In genomic region chr1:66330711-66331110, GRCh38 we compare ENCODE assay signal across 10 cellular contexts.
DNase-seq lines count a peak whose midpoint lies in the region; ATAC-seq and TF ChIP-seq lines count a peak whose summit lies in the region.
"Had no signal": no experiment of that assay in that cellular context is flagged by ENCODE, and none has a peak within 500 bp of the region (broad histone marks: within the 10 kb centered on the region; RNA-seq: fewer than 3 reads in every experiment).

No MANE protein-coding gene starts in this region.

- no peak overlapping the region for H3K9ac ChIP-seq in SK-N-SH

- WGBS in SK-N-SH (ENCODE audit: low lambda C conversion rate): 75% methylated on average over 4 of the region's 4 CpGs

- H3K27ac Mint-ChIP-seq in endothelial cell (ENCODE audit: unreplicated experiment): peak overlapping the region; percentile 73
- peak overlapping the region; percentile 67 for H3K27ac Mint-ChIP-seq in stimulated activated memory B cell treated with anti-CD40 and anti-IgM and Interleukin-4, amounts not matched to agents 10 μg/mL and 1 μg/mL and 100 μg/mL, for 72 hours

- no peaks in the 10 kb centered on the region for H3K9me2 ChIP-seq in SK-N-SH

- H3K4me2 ChIP-seq in SK-N-SH: no peak overlapping the region

- CTCF ChIA-PET in SK-N-SH (lab: Yijun Ruan, JAX): interaction anchor here (1.0 to 1.1 kb wide), 2 partner anchors 77 to 173 kb away, joined by 3 to 4 read pairs; no protein-coding TSS in a partner anchor

- POLR2A ChIA-PET in SK-N-SH (lab: Yijun Ruan, JAX): interaction anchor here (1.2 kb wide), 1 partner anchor 59 kb away, joined by 7 read pairs; no protein-coding TSS in a partner anchor

- no peak overlapping the region for H3K4me3 ChIP-seq in SK-N-SH (ENCODE audit: low read depth in 2 of 2, low read length in 1 of 2)
- H3K4me3 ChIP-seq in SJSA1: no peak overlapping the region
- H3K4me3 ChIP-seq in WERI-Rb-1 (ENCODE audit: low read depth, low read length): no peak overlapping the region

- H3K4me1 Mint-ChIP-seq in endothelial cell (ENCODE audit: unreplicated experiment): peaks cover 45% of the 10 kb centered on the region
- peaks cover 46% of the 10 kb centered on the region for H3K4me1 Mint-ChIP-seq in stimulated activated memory B cell treated with anti-CD40 and anti-IgM and Interleukin-4, amounts not matched to agents 10 μg/mL and 1 μg/mL and 100 μg/mL, for 72 hours

- no peaks in the 10 kb centered on the region for H3F3A ChIP-seq in SK-N-SH (replicated peaks; ENCODE audit: insufficient read depth)

- H3K36me3 ChIP-seq in SK-N-SH (replicated peaks in 1 of 2; ENCODE audit: control insufficient read depth in 1 of 2, insufficient read depth in 2 of 2, low read length in 1 of 2): no peaks in the 10 kb centered on the region
- H3K36me3 ChIP-seq in SJSA1: peaks cover 6% of the 10 kb centered on the region; the same call in 1 of the 2 replicates
- no peaks in the 10 kb centered on the region for H3K36me3 ChIP-seq in WERI-Rb-1

- ATAC-seq in SK-N-SH treated with all-trans-retinoic acid at 6 μM for 48 hours (no peak), GM21825 (IDR thresholded peaks at IDR 0.05; ENCODE audit: unreplicated experiment) (no peak), foreskin keratinocyte (no peak)
- peak; percentile 49 for ATAC-seq in stimulated activated memory B cell treated with anti-CD40 and anti-IgM and Interleukin-4, amounts not matched to agents 10 μg/mL and 1 μg/mL and 100 μg/mL, for 72 hours

- H3K79me2 ChIP-seq in SK-N-SH (ENCODE audit: insufficient read depth): no peaks in the 10 kb centered on the region; the same call in 1 of the 2 replicates

- peak overlapping the region; percentile 44 for H3K4me3 Mint-ChIP-seq in endothelial cell (ENCODE audit: unreplicated experiment)
- H3K4me3 Mint-ChIP-seq in stimulated activated memory B cell treated with anti-CD40 and anti-IgM and Interleukin-4, amounts not matched to agents 10 μg/mL and 1 μg/mL and 100 μg/mL, for 72 hours: peak overlapping the region; percentile 56

- no peaks in the 10 kb centered on the region for H3K9me3 Mint-ChIP-seq in endothelial cell (ENCODE audit: unreplicated experiment)
- no peaks in the 10 kb centered on the region for H3K9me3 Mint-ChIP-seq in stimulated activated memory B cell treated with anti-CD40 and anti-IgM and Interleukin-4, amounts not matched to agents 10 μg/mL and 1 μg/mL and 100 μg/mL, for 72 hours

- H3K27ac ChIP-seq in SK-N-SH (ENCODE audit: low read depth in 2 of 2, low read length in 1 of 2) (peak overlapping the region in 1 of 2 experiments; percentile 76; a peak in 2 of 4 replicates), SJSA1 (peak overlapping the region; percentile 93), WERI-Rb-1 (no peak overlapping the region), foreskin keratinocyte (no peak overlapping the region)

- no peaks in the 10 kb centered on the region for H3K9me3 ChIP-seq in SK-N-SH
- no peaks in the 10 kb centered on the region for H3K9me3 ChIP-seq in SJSA1 (replicated peaks)
- H3K9me3 ChIP-seq in WERI-Rb-1 (ENCODE audit: severe bottlenecking): no peaks in the 10 kb centered on the region

- DNase-seq in SK-N-SH (no peak), SJSA1 (ENCODE audit: low read depth in 1 of 2, low spot score in 2 of 2) (peak in 1 of 2 experiments; percentile 46), endothelial cell (ENCODE audit: low spot score) (no peak), WERI-Rb-1 (no peak), foreskin keratinocyte (no peak)
- DNase-seq: ACHN, amygdala had no signal

- H3K27me3 Mint-ChIP-seq in endothelial cell (ENCODE audit: unreplicated experiment): peaks cover 4% of the 10 kb centered on the region
- no peaks in the 10 kb centered on the region for H3K27me3 Mint-ChIP-seq in stimulated activated memory B cell treated with anti-CD40 and anti-IgM and Interleukin-4, amounts not matched to agents 10 μg/mL and 1 μg/mL and 100 μg/mL, for 72 hours

- H3K27me3 ChIP-seq in SK-N-SH (ENCODE audit: insufficient read depth): no peaks in the 10 kb centered on the region
- no peaks in the 10 kb centered on the region for H3K27me3 ChIP-seq in SJSA1 (replicated peaks)
- no peaks in the 10 kb centered on the region for H3K27me3 ChIP-seq in WERI-Rb-1 (ENCODE audit: insufficient read depth, low read depth, severe bottlenecking)
- H3K27me3 ChIP-seq in foreskin keratinocyte: peaks cover 22% of the 10 kb centered on the region

- TF ChIP-seq EP300 in SK-N-SH (IDR thresholded peaks at IDR 0.05; ENCODE audit: borderline replicate concordance in 1 of 2, low read depth in 1 of 2, low read length in 1 of 2): no peak

- no peak for TF ChIP-seq CTCF in SK-N-SH (IDR thresholded peaks at IDR 0.05)
- TF ChIP-seq CTCF in endothelial cell (IDR thresholded peaks at IDR 0.05; ENCODE audit: unreplicated experiment): no peak
- TF ChIP-seq CTCF in WERI-Rb-1 (IDR thresholded peaks at IDR 0.05; ENCODE audit: low read depth, low read length): no peak
- no peak for TF ChIP-seq CTCF in foreskin keratinocyte (conservative IDR thresholded peaks at IDR 0.05)

- H3K36me3 Mint-ChIP-seq in endothelial cell (ENCODE audit: low read depth, unreplicated experiment): peaks cover 8% of the 10 kb centered on the region
- H3K36me3 Mint-ChIP-seq in stimulated activated memory B cell treated with anti-CD40 and anti-IgM and Interleukin-4, amounts not matched to agents 10 μg/mL and 1 μg/mL and 100 μg/mL, for 72 hours: peaks cover 27% of the 10 kb centered on the region

- no peaks in the 10 kb centered on the region for H4K20me1 ChIP-seq in SK-N-SH (ENCODE audit: insufficient read depth)

- H2AFZ ChIP-seq in SK-N-SH (ENCODE audit: low read depth): peak overlapping the region; percentile 32; the same call in 1 of the 2 replicates

- TF ChIP-seq RAD21 in SK-N-SH (IDR thresholded peaks at IDR 0.05; ENCODE audit: low read length): no peak

- H3K4me1 ChIP-seq in SK-N-SH (ENCODE audit: control insufficient read depth in 1 of 2, insufficient read depth in 2 of 2, low read depth in 1 of 2, low read length in 1 of 2) (peaks cover 11 to 15% of the 10 kb centered on the region in 2 experiments; a peak in 3 of 4 replicates), SJSA1 (replicated peaks) (peaks cover 44% of the 10 kb centered on the region), foreskin keratinocyte (peaks cover 5% of the 10 kb centered on the region)

TF ChIP-seq in SK-N-SH, 30 proteins besides CTCF, POLR2A, EP300 and RAD21 (continues in another document):
- TF ChIP-seq FOXJ3 (CRISPR knock-in tag; IDR thresholded peaks at IDR 0.05) (no peak), IRF3 (IDR thresholded peaks at IDR 0.05; ENCODE audit: low read depth, low read length) (no peak), MEF2A (IDR thresholded peaks at IDR 0.05; ENCODE audit: borderline replicate concordance, low read depth) (no peak), TCF12 (IDR thresholded peaks at IDR 0.05) (no peak), SIN3A (IDR thresholded peaks at IDR 0.05; ENCODE audit: borderline replicate concordance, low read depth, low read length) (no peak), FOSL2 (IDR thresholded peaks at IDR 0.05; ENCODE audit: borderline replicate concordance, low read depth) (no peak), RCOR1 (IDR thresholded peaks at IDR 0.05; ENCODE audit: low read length) (no peak), SMC3 (IDR thresholded peaks at IDR 0.05; ENCODE audit: low read depth, low read length) (no peak), GATA2 (CRISPR knock-in tag; IDR thresholded peaks at IDR 0.05) (no peak)

TF ChIP-seq in SK-N-SH treated with all-trans-retinoic acid at 6 μM for 48 hours, 23 proteins besides CTCF, POLR2A, EP300 and RAD21 (continues in another document):
- TF ChIP-seq ZFP30 (CRISPR knock-in tag; IDR thresholded peaks at IDR 0.05) (no peak), GLIS3 (CRISPR knock-in tag; IDR thresholded peaks at IDR 0.05) (no peak), ARNTL (CRISPR knock-in tag; IDR thresholded peaks at IDR 0.05; ENCODE audit: borderline replicate concordance, low read depth) (no peak), ZNF70 (CRISPR knock-in tag; IDR thresholded peaks at IDR 0.05) (no peak), PPARA (CRISPR knock-in tag; IDR thresholded peaks at IDR 0.05; ENCODE audit: borderline replicate concordance) (no peak), POU6F1 (CRISPR knock-in tag; IDR thresholded peaks at IDR 0.05; ENCODE audit: borderline replicate concordance, low read depth) (no peak), CREB5 (CRISPR knock-in tag; IDR thresholded peaks at IDR 0.05; ENCODE audit: low read depth) (no peak), ZNF8 (CRISPR knock-in tag; IDR thresholded peaks at IDR 0.05) (no peak), ISL1 (CRISPR knock-in tag; IDR thresholded peaks at IDR 0.05) (no peak), ZFP3 (CRISPR knock-in tag; IDR thresholded peaks at IDR 0.05) (no peak), TOX (CRISPR knock-in tag; IDR thresholded peaks at IDR 0.05; ENCODE audit: borderline replicate concordance) (no peak), OSR1 (CRISPR knock-in tag; IDR thresholded peaks at IDR 0.05) (no peak)
